In genomic region chr2:27118525-27119329, GRCh38 we compare ENCODE assay signal across 1 cellular context.
TF ChIP-seq lines count a peak whose summit lies in the region.

CGREF1 (minus strand) TSS chr2:27119128; CDS start chr2:27104366, 14,762 bp downstream.

TF ChIP-seq in HepG2, 621 proteins besides CTCF, POLR2A, EP300 and RAD21 (continued from another document):
- TF ChIP-seq HNRNPLL (IDR thresholded peaks at IDR 0.05; ENCODE audit: low read depth, low read length, poor library complexity, severe bottlenecking) = peak; percentile 21
- TF ChIP-seq ZNF761 (CRISPR knock-in tag; conservative IDR thresholded peaks at IDR 0.05) = peak; percentile 51; the same call in 1 of the 2 replicates
- TF ChIP-seq TAF15 (IDR thresholded peaks at IDR 0.05; ENCODE audit: low read depth, low read length, poor library complexity, severe bottlenecking) = peak; percentile 23
- TF ChIP-seq ARID4A (CRISPR knock-in tag; IDR thresholded peaks at IDR 0.05; ENCODE audit: borderline replicate concordance) = peak; percentile 53; the same call in 1 of the 2 replicates
- no peak for TF ChIP-seq GATAD2A (CRISPR knock-in tag; IDR thresholded peaks at IDR 0.05)
- TF ChIP-seq TOPORS (CRISPR knock-in tag; IDR thresholded peaks at IDR 0.05) = no peak
- peak; percentile 81; the same call in 1 of the 2 replicates for TF ChIP-seq ZHX1 (CRISPR knock-in tag; IDR thresholded peaks at IDR 0.05; ENCODE audit: low read depth)
- 0 out of 2 replicates have a peak, but pooled peaks have one; percentile 34 for TF ChIP-seq SRY (CRISPR knock-in tag; IDR thresholded peaks at IDR 0.05)
- TF ChIP-seq PHF21A (CRISPR knock-in tag; IDR thresholded peaks at IDR 0.05) = no peak; the same call in 1 of the 2 replicates
